Comparison of ENCODE assay signal across 34 cellular contexts in genomic region chr2:2874805-2875204, GRCh38.
"Had no signal": no experiment of that assay in that cellular context is flagged by ENCODE, and none has a peak within 500 bp of the region (broad histone marks: within the 10 kb centered on the region; RNA-seq: fewer than 3 reads in every experiment).

No MANE protein-coding gene starts in this region.

- DNase-seq: activated B cell treated with CpG ODN at 0.5 μM for 24 hours; activated CD4-positive, alpha-beta memory T cell treated with anti-CD3 and anti-CD28 coated beads for 36 hours; activated CD4-positive, alpha-beta T cell treated with anti-CD3 and anti-CD28 coated beads for 4 hours; activated CD4-positive, alpha-beta T cell treated with anti-CD3 and anti-CD28 coated beads, Interleukin-2, amount 10 ng/mL, durations not matched to agents 24 days and 14 days; activated CD4-positive, alpha-beta T cell treated with anti-CD3 and anti-CD28 coated beads, Interleukin-2, amount 50 U/mL, for 1 hour; activated CD4-positive, alpha-beta T cell treated with anti-CD3 and anti-CD28 coated beads, Interleukin-2, amount 50 U/mL, for 4 hours; activated CD4-positive, CD25-positive, alpha-beta regulatory T cell treated with anti-CD3 and anti-CD28 coated beads, Interleukin-2, amount 50 U/mL, for 72 hours; activated CD8-positive, alpha-beta memory T cell treated with anti-CD3 and anti-CD28 coated beads, Interleukin-2, amount 50 U/mL, for 4 hours; activated CD8-positive, alpha-beta T cell treated with anti-CD3 and anti-CD28 coated beads, Interleukin-2, amount 10 ng/mL, durations not matched to agents 7 days and 5 days; activated effector memory CD4-positive, alpha-beta T cell treated with Interleukin-2 at 50 U/mL for 16 hours; activated gamma-delta T cell; activated naive CD4-positive, alpha-beta T cell treated with anti-CD3 and anti-CD28 coated beads, Interleukin-2, amount 10 ng/mL, durations not matched to agents 7 days and 5 days; activated naive CD4-positive, alpha-beta T cell treated with Interleukin-2 at 50 U/mL for 16 hours; activated naive CD8-positive, alpha-beta T cell treated with anti-CD3 and anti-CD28 coated beads, Interleukin-2, amount 10 ng/mL, durations not matched to agents 7 days and 5 days; activated naive CD8-positive, alpha-beta T cell treated with anti-CD3 and anti-CD28 coated beads, Interleukin-2, amount 50 U/mL, for 24 hours; activated T-cell treated with anti-CD3 and anti-CD28 coated beads, Interleukin-2, amount 50 U/mL, for 24 hours; activated T-cell treated with anti-CD3 and anti-CD28 coated beads, Interleukin-2, amount 50 U/mL, for 48 hours; amygdala; anterior cingulate cortex; caudate nucleus; cerebellar nuclear complex; T-helper 1 cell; T-helper 2 cell; T-helper 9 cell had no signal

- H3K27me3 Mint-ChIP-seq: activated B cell treated with CpG ODN at 0.5 μM for 24 hours; activated CD4-positive, alpha-beta memory T cell treated with anti-CD3 and anti-CD28 coated beads for 36 hours; activated CD4-positive, alpha-beta T cell treated with anti-CD3 and anti-CD28 coated beads, Interleukin-2, amount 10 ng/mL, durations not matched to agents 24 days and 14 days; activated naive CD4-positive, alpha-beta T cell treated with anti-CD3 and anti-CD28 coated beads, Interleukin-2, amount 10 ng/mL, durations not matched to agents 7 days and 5 days; activated naive CD4-positive, alpha-beta T cell treated with anti-CD3 and anti-CD28 coated beads, Interleukin-2, amount 50 U/mL, for 24 hours; activated naive CD8-positive, alpha-beta T cell; activated naive CD8-positive, alpha-beta T cell treated with anti-CD3 and anti-CD28 coated beads, Interleukin-2, amount 10 ng/mL, durations not matched to agents 7 days and 5 days; activated naive CD8-positive, alpha-beta T cell treated with anti-CD3 and anti-CD28 coated beads, Interleukin-2, amount 50 U/mL, for 24 hours; activated T-cell treated with anti-CD3 and anti-CD28 coated beads, Interleukin-2, amount 50 U/mL, for 24 hours; brain; central memory CD8-positive, alpha-beta T cell had no signal

- H3K27me3 ChIP-seq: ascending aorta, cardiac muscle cell had no signal

- H3K9me3 ChIP-seq: ascending aorta had no signal

- ATAC-seq: activated CD8-positive, alpha-beta T cell treated with anti-CD3 and anti-CD28 coated beads, Interleukin-2, amount 10 ng/mL, durations not matched to agents 7 days and 5 days; activated naive CD8-positive, alpha-beta T cell treated with anti-CD3 and anti-CD28 coated beads, Interleukin-2, amount 50 U/mL, for 24 hours had no signal

- H3K36me3 ChIP-seq: ascending aorta, cardiac muscle cell had no signal

- H3K9me3 Mint-ChIP-seq: activated B cell treated with CpG ODN at 0.5 μM for 24 hours; activated CD4-positive, alpha-beta memory T cell treated with anti-CD3 and anti-CD28 coated beads for 36 hours; activated CD4-positive, alpha-beta T cell treated with anti-CD3 and anti-CD28 coated beads, Interleukin-2, amount 10 ng/mL, durations not matched to agents 24 days and 14 days; activated naive CD4-positive, alpha-beta T cell treated with anti-CD3 and anti-CD28 coated beads, Interleukin-2, amount 10 ng/mL, durations not matched to agents 7 days and 5 days; activated naive CD4-positive, alpha-beta T cell treated with anti-CD3 and anti-CD28 coated beads, Interleukin-2, amount 50 U/mL, for 24 hours; activated naive CD8-positive, alpha-beta T cell treated with anti-CD3 and anti-CD28 coated beads, Interleukin-2, amount 10 ng/mL, durations not matched to agents 7 days and 5 days; activated naive CD8-positive, alpha-beta T cell treated with anti-CD3 and anti-CD28 coated beads, Interleukin-2, amount 50 U/mL, for 24 hours; activated T-cell treated with anti-CD3 and anti-CD28 coated beads, Interleukin-2, amount 50 U/mL, for 24 hours; activated T-helper 2 cell treated with anti-CD3 and anti-CD28 coated beads, Interferon-gamma antibody, Interleukin-2, Interleukin-4, amounts not matched to agents 10 μg/mL and 5 μg/mL and 100 μg/mL, durations not matched to agents 14 hours and 24 hours and 36 hours; central memory CD8-positive, alpha-beta T cell; T-helper 1 cell treated with Interleukin-12 subunit alpha and Interleukin-12 subunit beta and Interleukin-4 antibody, amounts not matched to agents 30 μg/mL and 1 μg/mL, for 36 hours; T-helper 2 cell treated with Interferon-gamma antibody and Interleukin-4, amounts not matched to agents 5 μg/mL and 100 μg/mL, for 36 hours had no signal

- H3K4me1 ChIP-seq: ascending aorta had no signal

- H3K27ac ChIP-seq: ascending aorta, cardiac muscle cell, VCaP had no signal

- H3K27ac Mint-ChIP-seq: activated B cell treated with CpG ODN at 0.5 μM for 24 hours; activated CD4-positive, alpha-beta memory T cell treated with anti-CD3 and anti-CD28 coated beads for 36 hours; activated CD4-positive, alpha-beta T cell treated with anti-CD3 and anti-CD28 coated beads, Interleukin-2, amount 10 ng/mL, durations not matched to agents 24 days and 14 days; activated CD8-positive, alpha-beta T cell treated with anti-CD3 and anti-CD28 coated beads, Interleukin-2, amount 10 ng/mL, durations not matched to agents 7 days and 5 days; activated naive CD4-positive, alpha-beta T cell treated with anti-CD3 and anti-CD28 coated beads, Interleukin-2, amount 10 ng/mL, durations not matched to agents 7 days and 5 days; activated naive CD4-positive, alpha-beta T cell treated with anti-CD3 and anti-CD28 coated beads, Interleukin-2, amount 50 U/mL, for 24 hours; activated naive CD8-positive, alpha-beta T cell; activated naive CD8-positive, alpha-beta T cell treated with anti-CD3 and anti-CD28 coated beads, Interleukin-2, amount 10 ng/mL, durations not matched to agents 7 days and 5 days; activated naive CD8-positive, alpha-beta T cell treated with anti-CD3 and anti-CD28 coated beads, Interleukin-2, amount 50 U/mL, for 24 hours; activated T-cell treated with anti-CD3 and anti-CD28 coated beads, Interleukin-2, amount 50 U/mL, for 24 hours; activated T-helper 2 cell treated with anti-CD3 and anti-CD28 coated beads, Interferon-gamma antibody, Interleukin-2, Interleukin-4, amounts not matched to agents 10 μg/mL and 5 μg/mL and 100 μg/mL, durations not matched to agents 14 hours and 24 hours and 36 hours; T-helper 1 cell treated with Interleukin-12 subunit alpha and Interleukin-12 subunit beta and Interleukin-4 antibody, amounts not matched to agents 30 μg/mL and 1 μg/mL, for 36 hours; T-helper 2 cell treated with Interferon-gamma antibody and Interleukin-4, amounts not matched to agents 5 μg/mL and 100 μg/mL, for 36 hours had no signal

- H3K4me3 ChIP-seq: ascending aorta, cardiac muscle cell had no signal

- H3K4me1 Mint-ChIP-seq: activated CD4-positive, alpha-beta T cell treated with anti-CD3 and anti-CD28 coated beads, Interleukin-2, amount 10 ng/mL, durations not matched to agents 24 days and 14 days; activated naive CD4-positive, alpha-beta T cell treated with anti-CD3 and anti-CD28 coated beads, Interleukin-2, amount 10 ng/mL, durations not matched to agents 7 days and 5 days; activated naive CD8-positive, alpha-beta T cell treated with anti-CD3 and anti-CD28 coated beads, Interleukin-2, amount 50 U/mL, for 24 hours; central memory CD8-positive, alpha-beta T cell had no signal

- H3K4me3 Mint-ChIP-seq: activated B cell treated with CpG ODN at 0.5 μM for 24 hours; activated CD4-positive, alpha-beta memory T cell treated with anti-CD3 and anti-CD28 coated beads for 36 hours; activated CD4-positive, alpha-beta T cell treated with anti-CD3 and anti-CD28 coated beads, Interleukin-2, amount 10 ng/mL, durations not matched to agents 24 days and 14 days; activated CD8-positive, alpha-beta T cell treated with anti-CD3 and anti-CD28 coated beads, Interleukin-2, amount 10 ng/mL, durations not matched to agents 7 days and 5 days; activated naive CD4-positive, alpha-beta T cell treated with anti-CD3 and anti-CD28 coated beads, Interleukin-2, amount 10 ng/mL, durations not matched to agents 7 days and 5 days; activated naive CD4-positive, alpha-beta T cell treated with anti-CD3 and anti-CD28 coated beads, Interleukin-2, amount 50 U/mL, for 24 hours; activated naive CD8-positive, alpha-beta T cell; activated naive CD8-positive, alpha-beta T cell treated with anti-CD3 and anti-CD28 coated beads, Interleukin-2, amount 10 ng/mL, durations not matched to agents 7 days and 5 days; activated naive CD8-positive, alpha-beta T cell treated with anti-CD3 and anti-CD28 coated beads, Interleukin-2, amount 50 U/mL, for 24 hours; activated T-cell treated with anti-CD3 and anti-CD28 coated beads, Interleukin-2, amount 50 U/mL, for 24 hours; central memory CD8-positive, alpha-beta T cell; T-helper 1 cell treated with Interleukin-12 subunit alpha and Interleukin-12 subunit beta and Interleukin-4 antibody, amounts not matched to agents 30 μg/mL and 1 μg/mL, for 36 hours; T-helper 2 cell treated with Interferon-gamma antibody and Interleukin-4, amounts not matched to agents 5 μg/mL and 100 μg/mL, for 36 hours had no signal

- H3K36me3 Mint-ChIP-seq: activated CD4-positive, alpha-beta memory T cell treated with anti-CD3 and anti-CD28 coated beads for 36 hours; activated naive CD4-positive, alpha-beta T cell treated with anti-CD3 and anti-CD28 coated beads, Interleukin-2, amount 10 ng/mL, durations not matched to agents 7 days and 5 days; activated naive CD4-positive, alpha-beta T cell treated with anti-CD3 and anti-CD28 coated beads, Interleukin-2, amount 50 U/mL, for 24 hours; activated naive CD8-positive, alpha-beta T cell; activated naive CD8-positive, alpha-beta T cell treated with anti-CD3 and anti-CD28 coated beads, Interleukin-2, amount 10 ng/mL, durations not matched to agents 7 days and 5 days; brain had no signal
